ENCODE assay signal across 1 cellular context in genomic region chr10:5873515-5873995, GRCh38.
TF ChIP-seq lines count a peak whose summit lies in the region.

No MANE protein-coding gene starts in this region.

TF ChIP-seq in GM23338, 12 proteins besides CTCF, POLR2A, EP300 and RAD21 (continued from another document):
- TF ChIP-seq REST (IDR thresholded peaks at IDR 0.05; ENCODE audit: unreplicated experiment) (no peak), STAT1 (IDR thresholded peaks at IDR 0.05; ENCODE audit: unreplicated experiment) (no peak)
- TF ChIP-seq, protein P1, sequence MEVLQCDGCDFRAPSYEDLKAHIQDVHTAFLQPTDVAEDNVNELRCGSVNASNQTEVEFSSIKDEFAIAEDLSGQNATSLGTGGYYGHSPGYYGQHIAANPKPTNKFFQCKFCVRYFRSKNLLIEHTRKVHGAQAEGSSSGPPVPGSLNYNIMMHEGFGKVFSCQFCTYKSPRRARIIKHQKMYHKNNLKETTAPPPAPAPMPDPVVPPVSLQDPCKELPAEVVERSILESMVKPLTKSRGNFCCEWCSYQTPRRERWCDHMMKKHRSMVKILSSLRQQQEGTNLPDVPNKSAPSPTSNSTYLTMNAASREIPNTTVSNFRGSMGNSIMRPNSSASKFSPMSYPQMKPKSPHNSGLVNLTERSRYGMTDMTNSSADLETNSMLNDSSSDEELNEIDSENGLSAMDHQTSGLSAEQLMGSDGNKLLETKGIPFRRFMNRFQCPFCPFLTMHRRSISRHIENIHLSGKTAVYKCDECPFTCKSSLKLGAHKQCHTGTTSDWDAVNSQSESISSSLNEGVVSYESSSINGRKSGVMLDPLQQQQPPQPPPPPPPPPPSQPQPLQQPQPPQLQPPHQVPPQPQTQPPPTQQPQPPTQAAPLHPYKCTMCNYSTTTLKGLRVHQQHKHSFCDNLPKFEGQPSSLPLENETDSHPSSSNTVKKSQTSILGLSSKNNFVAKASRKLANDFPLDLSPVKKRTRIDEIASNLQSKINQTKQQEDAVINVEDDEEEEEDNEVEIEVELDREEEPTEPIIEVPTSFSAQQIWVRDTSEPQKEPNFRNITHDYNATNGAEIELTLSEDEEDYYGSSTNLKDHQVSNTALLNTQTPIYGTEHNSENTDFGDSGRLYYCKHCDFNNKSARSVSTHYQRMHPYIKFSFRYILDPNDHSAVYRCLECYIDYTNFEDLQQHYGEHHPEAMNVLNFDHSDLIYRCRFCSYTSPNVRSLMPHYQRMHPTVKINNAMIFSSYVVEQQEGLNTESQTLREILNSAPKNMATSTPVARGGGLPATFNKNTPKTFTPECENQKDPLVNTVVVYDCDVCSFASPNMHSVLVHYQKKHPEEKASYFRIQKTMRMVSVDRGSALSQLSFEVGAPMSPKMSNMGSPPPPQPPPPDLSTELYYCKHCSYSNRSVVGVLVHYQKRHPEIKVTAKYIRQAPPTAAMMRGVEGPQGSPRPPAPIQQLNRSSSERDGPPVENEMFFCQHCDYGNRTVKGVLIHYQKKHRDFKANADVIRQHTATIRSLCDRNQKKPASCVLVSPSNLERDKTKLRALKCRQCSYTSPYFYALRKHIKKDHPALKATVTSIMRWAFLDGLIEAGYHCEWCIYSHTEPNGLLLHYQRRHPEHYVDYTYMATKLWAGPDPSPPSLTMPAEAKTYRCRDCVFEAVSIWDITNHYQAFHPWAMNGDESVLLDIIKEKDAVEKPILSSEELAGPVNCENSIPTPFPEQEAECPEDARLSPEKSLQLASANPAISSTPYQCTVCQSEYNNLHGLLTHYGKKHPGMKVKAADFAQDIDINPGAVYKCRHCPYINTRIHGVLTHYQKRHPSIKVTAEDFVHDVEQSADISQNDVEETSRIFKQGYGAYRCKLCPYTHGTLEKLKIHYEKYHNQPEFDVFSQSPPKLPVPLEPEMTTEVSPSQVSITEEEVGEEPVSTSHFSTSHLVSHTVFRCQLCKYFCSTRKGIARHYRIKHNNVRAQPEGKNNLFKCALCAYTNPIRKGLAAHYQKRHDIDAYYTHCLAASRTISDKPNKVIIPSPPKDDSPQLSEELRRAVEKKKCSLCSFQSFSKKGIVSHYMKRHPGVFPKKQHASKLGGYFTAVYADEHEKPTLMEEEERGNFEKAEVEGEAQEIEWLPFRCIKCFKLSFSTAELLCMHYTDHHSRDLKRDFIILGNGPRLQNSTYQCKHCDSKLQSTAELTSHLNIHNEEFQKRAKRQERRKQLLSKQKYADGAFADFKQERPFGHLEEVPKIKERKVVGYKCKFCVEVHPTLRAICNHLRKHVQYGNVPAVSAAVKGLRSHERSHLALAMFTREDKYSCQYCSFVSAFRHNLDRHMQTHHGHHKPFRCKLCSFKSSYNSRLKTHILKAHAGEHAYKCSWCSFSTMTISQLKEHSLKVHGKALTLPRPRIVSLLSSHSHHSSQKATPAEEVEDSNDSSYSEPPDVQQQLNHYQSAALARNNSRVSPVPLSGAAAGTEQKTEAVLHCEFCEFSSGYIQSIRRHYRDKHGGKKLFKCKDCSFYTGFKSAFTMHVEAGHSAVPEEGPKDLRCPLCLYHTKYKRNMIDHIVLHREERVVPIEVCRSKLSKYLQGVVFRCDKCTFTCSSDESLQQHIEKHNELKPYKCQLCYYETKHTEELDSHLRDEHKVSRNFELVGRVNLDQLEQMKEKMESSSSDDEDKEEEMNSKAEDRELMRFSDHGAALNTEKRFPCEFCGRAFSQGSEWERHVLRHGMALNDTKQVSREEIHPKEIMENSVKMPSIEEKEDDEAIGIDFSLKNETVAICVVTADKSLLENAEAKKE (CRISPR knock-in tag; IDR thresholded peaks at IDR 0.05) = no peak
